Comparison of ENCODE assay signal across 37 cellular contexts in the genomic region with DNA sequence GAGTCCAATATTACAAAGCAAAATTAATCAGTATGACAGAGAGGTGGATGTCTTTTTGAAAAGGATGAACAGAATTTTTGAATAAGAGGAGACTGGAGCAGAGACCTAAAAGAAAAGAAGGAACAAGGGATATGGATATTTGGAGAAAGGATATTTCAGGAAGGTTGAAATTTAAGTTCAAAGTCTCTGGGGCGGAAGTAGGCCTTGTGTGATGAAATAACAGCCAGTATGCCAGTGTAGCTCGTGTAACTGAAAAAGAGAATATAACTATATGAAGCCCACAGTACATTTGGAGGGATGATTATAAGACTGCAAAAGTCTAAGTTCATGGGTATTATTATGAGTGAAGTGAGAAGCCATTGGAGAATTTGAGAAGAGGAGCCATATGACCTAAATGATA.
"Had no signal": no experiment of that assay in that cellular context is flagged by ENCODE, and none has a peak within 500 bp of the region (broad histone marks: within the 10 kb centered on the region; RNA-seq: fewer than 3 reads in every experiment).

No MANE protein-coding gene starts in this region.

- DNase-seq: activated B cell treated with CpG ODN at 0.5 μM for 24 hours; activated CD4-positive, alpha-beta memory T cell treated with anti-CD3 and anti-CD28 coated beads for 36 hours; activated CD4-positive, alpha-beta T cell treated with anti-CD3 and anti-CD28 coated beads for 4 hours; activated CD4-positive, alpha-beta T cell treated with anti-CD3 and anti-CD28 coated beads, Interleukin-2, amount 10 ng/mL, durations not matched to agents 24 days and 14 days; activated CD4-positive, alpha-beta T cell treated with anti-CD3 and anti-CD28 coated beads, Interleukin-2, amount 50 U/mL, for 1 hour; activated CD4-positive, alpha-beta T cell treated with anti-CD3 and anti-CD28 coated beads, Interleukin-2, amount 50 U/mL, for 4 hours; activated CD4-positive, CD25-positive, alpha-beta regulatory T cell treated with anti-CD3 and anti-CD28 coated beads, Interleukin-2, amount 50 U/mL, for 72 hours; activated CD8-positive, alpha-beta memory T cell treated with anti-CD3 and anti-CD28 coated beads, Interleukin-2, amount 50 U/mL, for 4 hours; activated CD8-positive, alpha-beta T cell treated with anti-CD3 and anti-CD28 coated beads for 36 hours; activated effector memory CD4-positive, alpha-beta T cell treated with anti-CD3 and anti-CD28 coated beads, Interleukin-2, amount 50 U/mL, for 16 hours; activated gamma-delta T cell treated with Interleukin-2 at 50 U/mL for 16 hours; activated naive CD4-positive, alpha-beta T cell; activated naive CD4-positive, alpha-beta T cell treated with anti-CD3 and anti-CD28 coated beads for 36 hours; activated naive CD4-positive, alpha-beta T cell treated with anti-CD3 and anti-CD28 coated beads, Interleukin-2, amount 50 U/mL, for 16 hours; activated naive CD8-positive, alpha-beta T cell treated with anti-CD3 and anti-CD28 coated beads for 36 hours; activated T-cell treated with anti-CD3 and anti-CD28 coated beads for 4 hours; activated T-cell treated with anti-CD3 and anti-CD28 coated beads, Interleukin-2, amount 50 U/mL, for 1 hour; activated T-cell treated with anti-CD3 and anti-CD28 coated beads, Interleukin-2, amount 50 U/mL, for 4 hours; activated T-cell treated with anti-CD3 and anti-CD28 coated beads, Interleukin-2, amount 50 U/mL, for 72 hours; adrenal gland; amniotic stem cell; aorta; body of pancreas; brain microvascular endothelial cell; central memory CD4-positive, alpha-beta T cell; T-helper 1 cell; T-helper 2 cell; T-helper 9 cell had no signal

- H3K4me1 ChIP-seq: adrenal gland, body of pancreas, breast epithelium had no signal

- H3K4me3 Mint-ChIP-seq: activated B cell treated with CpG ODN at 0.5 μM for 24 hours; activated CD4-positive, alpha-beta memory T cell treated with anti-CD3 and anti-CD28 coated beads for 36 hours; activated CD4-positive, alpha-beta T cell treated with anti-CD3 and anti-CD28 coated beads, Interleukin-2, amount 10 ng/mL, durations not matched to agents 24 days and 14 days; activated CD8-positive, alpha-beta T cell treated with anti-CD3 and anti-CD28 coated beads for 36 hours; activated naive CD4-positive, alpha-beta T cell treated with anti-CD3 and anti-CD28 coated beads for 36 hours; activated naive CD8-positive, alpha-beta T cell treated with anti-CD3 and anti-CD28 coated beads for 36 hours; activated T-cell treated with anti-CD3 and anti-CD28 coated beads, Interleukin-2, amount 50 U/mL, for 4 hours; activated T-cell treated with anti-CD3 and anti-CD28 coated beads, Interleukin-2, amount 50 U/mL, for 72 hours; activated T-helper 1 cell treated with anti-CD3 and anti-CD28 coated beads, Interleukin-12 subunit alpha, Interleukin-12 subunit beta, Interleukin-2, Interleukin-4 antibody, amounts not matched to agents 30 ng/mL and 10 ng/mL and 1 ng/mL, durations not matched to agents 14 hours and 24 hours and 36 hours; activated T-helper 17 cell treated with anti-CD3 and anti-CD28 coated beads, Interleukin-2, amount 50 U/mL, for 72 hours; T-helper 1 cell treated with Interleukin-12 subunit alpha and Interleukin-12 subunit beta and Interleukin-4 antibody, amounts not matched to agents 30 μg/mL and 1 μg/mL, for 36 hours; T-helper 2 cell treated with Interferon-gamma antibody and Interleukin-4, amounts not matched to agents 5 μg/mL and 100 μg/mL, for 36 hours had no signal

- H3K27ac ChIP-seq: adrenal gland, body of pancreas, brain microvascular endothelial cell, breast epithelium, VCaP had no signal

- H3K36me3 ChIP-seq: adrenal gland, brain microvascular endothelial cell, breast epithelium had no signal

- ATAC-seq: activated CD8-positive, alpha-beta T cell treated with anti-CD3 and anti-CD28 coated beads for 36 hours; activated naive CD4-positive, alpha-beta T cell treated with anti-CD3 and anti-CD28 coated beads, Interleukin-2, amount 50 U/mL, for 72 hours; activated T-cell treated with anti-CD3 and anti-CD28 coated beads, Interleukin-2, amount 50 U/mL, for 4 hours; activated T-cell treated with anti-CD3 and anti-CD28 coated beads, Interleukin-2, amount 50 U/mL, for 72 hours; activated T-helper 17 cell treated with anti-CD3 and anti-CD28 coated beads, Interleukin-2, amount 50 U/mL, for 72 hours; body of pancreas had no signal

- H3K27ac Mint-ChIP-seq: activated B cell treated with CpG ODN at 0.5 μM for 24 hours; activated CD4-positive, alpha-beta memory T cell treated with anti-CD3 and anti-CD28 coated beads for 36 hours; activated CD4-positive, alpha-beta T cell treated with anti-CD3 and anti-CD28 coated beads, Interleukin-2, amount 10 ng/mL, durations not matched to agents 24 days and 14 days; activated CD8-positive, alpha-beta T cell treated with anti-CD3 and anti-CD28 coated beads for 36 hours; activated naive CD4-positive, alpha-beta T cell treated with anti-CD3 and anti-CD28 coated beads for 36 hours; activated naive CD4-positive, alpha-beta T cell treated with anti-CD3 and anti-CD28 coated beads, Interleukin-2, amount 50 U/mL, for 72 hours; activated naive CD8-positive, alpha-beta T cell treated with anti-CD3 and anti-CD28 coated beads for 36 hours; activated T-cell treated with anti-CD3 and anti-CD28 coated beads, Interleukin-2, amount 50 U/mL, for 72 hours; activated T-helper 1 cell treated with anti-CD3 and anti-CD28 coated beads, Interleukin-12 subunit alpha, Interleukin-12 subunit beta, Interleukin-2, Interleukin-4 antibody, amounts not matched to agents 30 ng/mL and 10 ng/mL and 1 ng/mL, durations not matched to agents 14 hours and 24 hours and 36 hours; activated T-helper 17 cell treated with anti-CD3 and anti-CD28 coated beads, Interleukin-2, amount 50 U/mL, for 72 hours; T-helper 1 cell treated with Interleukin-12 subunit alpha and Interleukin-12 subunit beta and Interleukin-4 antibody, amounts not matched to agents 30 μg/mL and 1 μg/mL, for 36 hours; T-helper 2 cell treated with Interferon-gamma antibody and Interleukin-4, amounts not matched to agents 5 μg/mL and 100 μg/mL, for 36 hours had no signal

- FAIRE-seq: astrocyte, TTC549 had no signal

- H3K27me3 ChIP-seq: adrenal gland, body of pancreas, brain microvascular endothelial cell, breast epithelium had no signal

- H3K36me3 Mint-ChIP-seq: activated CD4-positive, alpha-beta memory T cell treated with anti-CD3 and anti-CD28 coated beads for 36 hours; activated naive CD4-positive, alpha-beta T cell treated with anti-CD3 and anti-CD28 coated beads, Interleukin-2, amount 50 U/mL, for 72 hours; activated naive CD8-positive, alpha-beta T cell treated with anti-CD3 and anti-CD28 coated beads for 36 hours had no signal

- H3K4me3 ChIP-seq: adrenal gland, body of pancreas, breast epithelium had no signal

- H3K4me1 Mint-ChIP-seq: activated B cell treated with CpG ODN at 0.5 μM for 24 hours; activated CD4-positive, alpha-beta T cell treated with anti-CD3 and anti-CD28 coated beads, Interleukin-2, amount 10 ng/mL, durations not matched to agents 24 days and 14 days; activated naive CD8-positive, alpha-beta T cell treated with anti-CD3 and anti-CD28 coated beads for 36 hours; activated T-helper 17 cell treated with anti-CD3 and anti-CD28 coated beads, Interleukin-2, amount 50 U/mL, for 72 hours had no signal

- H3K9me3 ChIP-seq: adrenal gland, body of pancreas, breast epithelium had no signal

- H3K27me3 Mint-ChIP-seq: activated B cell treated with CpG ODN at 0.5 μM for 24 hours; activated CD4-positive, alpha-beta memory T cell treated with anti-CD3 and anti-CD28 coated beads for 36 hours; activated CD4-positive, alpha-beta T cell treated with anti-CD3 and anti-CD28 coated beads, Interleukin-2, amount 10 ng/mL, durations not matched to agents 24 days and 14 days; activated CD8-positive, alpha-beta T cell treated with anti-CD3 and anti-CD28 coated beads for 36 hours; activated naive CD8-positive, alpha-beta T cell treated with anti-CD3 and anti-CD28 coated beads for 36 hours; activated T-helper 17 cell treated with anti-CD3 and anti-CD28 coated beads, Interleukin-2, amount 50 U/mL, for 72 hours had no signal
